8 cellular contexts compared by ENCODE assay signal in genomic region chr2:12412898-12413305, GRCh38.
DNase-seq lines count a peak whose midpoint lies in the region; ATAC-seq, FAIRE-seq and TF ChIP-seq lines count a peak whose summit lies in the region.

No MANE protein-coding gene starts in this region.

- H3K27ac ChIP-seq in SJCRH30 (no peak overlapping the region), uterus (no peak overlapping the region)

- intact Hi-C loops in uterus (cut with DNase I; ENCODE audit: low total_unique reads), result no loop called here

- H3K4me3 ChIP-seq in SJCRH30 (no peak overlapping the region), uterus (no peak overlapping the region)

- no peak for FAIRE-seq in D721Med (lab: Jason Lieb, UNC)

- peaks cover 5% of the 10 kb centered on the region; the same call in 1 of the 2 replicates for H3K4me1 ChIP-seq in SJCRH30
- no peaks in the 10 kb centered on the region for H3K4me1 ChIP-seq in uterus

- no peak for TF ChIP-seq CTCF in D721Med (IDR thresholded peaks at IDR 0.05; ENCODE audit: insufficient read depth, missing control alignments)
- TF ChIP-seq CTCF in uterus (IDR thresholded peaks at IDR 0.05), result no peak

- H3K9me3 ChIP-seq in SJCRH30 (replicated peaks), result no peaks in the 10 kb centered on the region
- H3K9me3 ChIP-seq in uterus, result no peaks in the 10 kb centered on the region

- H3K27me3 ChIP-seq in SJCRH30 (no peaks in the 10 kb centered on the region), uterus (no peaks in the 10 kb centered on the region)

- TF ChIP-seq POLR2A in uterus (IDR thresholded peaks at IDR 0.05), result no peak

- DNase-seq in SJCRH30 (peak; percentile 33 to 35), islet precursor cell (peak; percentile 92), NCI-H526 (lab: John Stamatoyannopoulos, UW) (no peak), NCI-H69 (lab: John Stamatoyannopoulos, UW) (no peak), D721Med (ENCODE audit: insufficient read length, low spot score) (no peak), uterus (no peak)

- H3K36me3 ChIP-seq in SJCRH30 (no peaks in the 10 kb centered on the region), uterus (no peaks in the 10 kb centered on the region)

- peak; percentile 97 for ATAC-seq in GM18511 (IDR thresholded peaks at IDR 0.05; ENCODE audit: unreplicated experiment)
- peak; percentile 78 for ATAC-seq in HG02840 (IDR thresholded peaks at IDR 0.05; ENCODE audit: low FRiP score, unreplicated experiment)

Comparison
In these comparisons a context has a peak if more than half of its experiments do, and no peak if none do; other contexts are left out.
1. DNase-seq: peak in SJCRH30 (2 of 2) and islet precursor cell (single experiment); none in NCI-H526 (0 of 2), NCI-H69 (single experiment), D721Med (single experiment) and uterus (0 of 2).